Comparison of ENCODE assay signal across 14 cellular contexts in the genomic region with DNA sequence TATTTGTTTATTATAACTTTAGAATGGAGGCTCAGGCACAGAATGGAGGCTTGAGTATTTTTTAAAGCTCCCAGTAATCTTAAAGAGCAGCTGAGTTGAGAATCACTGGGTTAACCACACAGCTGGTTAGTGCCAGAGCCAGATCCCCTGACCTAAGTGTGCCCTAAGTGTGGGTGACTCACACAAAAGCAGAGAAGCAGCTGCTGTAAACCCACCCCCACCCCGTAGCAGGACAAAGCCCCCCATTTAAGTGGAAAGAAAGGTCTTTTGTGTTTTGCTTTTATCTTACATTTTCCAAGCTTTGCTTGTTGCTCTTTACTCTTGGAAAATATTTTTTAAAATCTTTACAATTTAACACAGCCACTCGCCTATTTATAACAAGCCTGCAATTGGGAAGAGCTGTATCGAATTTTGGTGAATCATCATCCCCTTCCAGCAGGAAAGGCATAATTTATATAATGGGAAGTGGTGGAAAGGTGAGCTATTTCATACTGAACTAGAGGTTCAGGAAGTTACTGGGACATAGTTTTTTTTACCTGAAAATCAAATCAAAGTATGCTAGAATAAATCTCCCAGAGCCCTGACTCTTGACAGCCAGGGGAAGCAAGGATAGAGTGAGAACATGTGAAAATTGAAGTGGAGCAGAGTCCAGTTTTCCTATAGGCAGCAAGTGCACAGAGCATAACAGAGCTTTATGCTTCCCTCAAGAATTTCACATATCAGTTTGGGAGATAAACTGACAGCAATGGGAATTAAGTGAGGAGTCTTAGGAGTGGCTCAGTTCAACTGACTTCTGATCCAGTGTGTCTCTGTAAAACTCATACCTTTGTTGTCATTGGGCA.
DNase-seq lines count a peak whose midpoint lies in the region; ATAC-seq and TF ChIP-seq lines count a peak whose summit lies in the region.
"Had no signal": no experiment of that assay in that cellular context is flagged by ENCODE, and none has a peak within 500 bp of the region (broad histone marks: within the 10 kb centered on the region; RNA-seq: fewer than 3 reads in every experiment).

No MANE protein-coding gene starts in this region.

- in situ Hi-C loops in SK-MEL-5 (cut with HindIII; ENCODE audit: low pct_unique_long_range_greater_than_20kb, low sequenced_read_pairs): no loop called here

- peaks cover 7% of the 10 kb centered on the region in 2 donors for H3K9me3 Mint-ChIP-seq in effector memory CD8-positive, alpha-beta T cell
- no peaks in the 10 kb centered on the region for H3K9me3 Mint-ChIP-seq in endothelial cell (ENCODE audit: unreplicated experiment)

- intact Hi-C loops in colonic mucosa (cut with DNase I): no loop called here

- no peaks in the 10 kb centered on the region for H3K36me3 Mint-ChIP-seq in effector memory CD8-positive, alpha-beta T cell (ENCODE audit: insufficient read depth)
- no peaks in the 10 kb centered on the region for H3K36me3 Mint-ChIP-seq in endothelial cell (ENCODE audit: low read depth, unreplicated experiment)

- H3K27ac ChIP-seq in colonic mucosa: no peak overlapping the region

- TF ChIP-seq CTCF in foreskin fibroblast (IDR thresholded peaks at IDR 0.05; ENCODE audit: low read depth, low read length) (no peak), endothelial cell (IDR thresholded peaks at IDR 0.05; ENCODE audit: unreplicated experiment) (no peak), colonic mucosa (IDR thresholded peaks at IDR 0.05) (no peak)

- no peaks in the 10 kb centered on the region for H3K27me3 ChIP-seq in colonic mucosa

- H3K4me1 Mint-ChIP-seq in effector memory CD8-positive, alpha-beta T cell (ENCODE audit: low read depth in 2 of 2): no peaks in the 10 kb centered on the region
- peaks cover 5% of the 10 kb centered on the region for H3K4me1 Mint-ChIP-seq in endothelial cell (ENCODE audit: unreplicated experiment)
- H3K4me1 Mint-ChIP-seq: activated naive CD8-positive, alpha-beta T cell treated with anti-CD3 and anti-CD28 coated beads, Interleukin-2, amount 50 U/mL, for 24 hours had no signal

- no peak for ATAC-seq in effector memory CD8-positive, alpha-beta T cell (replicated peaks)
- ATAC-seq: activated naive CD8-positive, alpha-beta T cell treated with anti-CD3 and anti-CD28 coated beads, Interleukin-2, amount 50 U/mL, for 24 hours; right cardiac atrium had no signal

- H3K9me3 ChIP-seq in colonic mucosa: no peaks in the 10 kb centered on the region

- no peak overlapping the region for H3K9ac ChIP-seq in colonic mucosa (ENCODE audit: low read depth in 2 of 2, low read length in 2 of 2)

- no peak overlapping the region for H3K4me3 Mint-ChIP-seq in effector memory CD8-positive, alpha-beta T cell
- no peak overlapping the region for H3K4me3 Mint-ChIP-seq in endothelial cell (ENCODE audit: unreplicated experiment)
- H3K4me3 Mint-ChIP-seq: activated naive CD8-positive, alpha-beta T cell treated with anti-CD3 and anti-CD28 coated beads, Interleukin-2, amount 50 U/mL, for 24 hours had no signal

- peak; percentile 6 for DNase-seq in GM03348 (ENCODE audit: low spot score)
- DNase-seq in SK-MEL-5 (ENCODE audit: low read depth, low spot score): peak; percentile 67
- peak; percentile 63 to 83 for DNase-seq in foreskin fibroblast
- DNase-seq in putamen (ENCODE audit: low spot score): peak; percentile 65
- DNase-seq in effector memory CD8-positive, alpha-beta T cell: no peak
- DNase-seq in endothelial cell (ENCODE audit: low spot score): no peak
- DNase-seq in stimulated activated CD4-positive, alpha-beta T cell treated with anti-CD3 and anti-CD28 coated beads, Interleukin-1b, Interleukin-23, amount 100 ng/mL, for 48 hours: no peak
- no peak for DNase-seq in colonic mucosa
- DNase-seq: activated CD4-positive, alpha-beta T cell treated with anti-CD3 and anti-CD28 coated beads for 1 hour; activated naive CD8-positive, alpha-beta T cell treated with anti-CD3 and anti-CD28 coated beads, Interleukin-2, amount 50 U/mL, for 24 hours; GDM1; KBM-7; right cardiac atrium; stimulated activated naive CD4-positive, alpha-beta T cell had no signal

- no peaks in the 10 kb centered on the region for H3K27me3 Mint-ChIP-seq in effector memory CD8-positive, alpha-beta T cell
- H3K27me3 Mint-ChIP-seq in endothelial cell (ENCODE audit: unreplicated experiment): no peaks in the 10 kb centered on the region
- H3K27me3 Mint-ChIP-seq: activated naive CD8-positive, alpha-beta T cell treated with anti-CD3 and anti-CD28 coated beads, Interleukin-2, amount 50 U/mL, for 24 hours had no signal

- H3K4me3 ChIP-seq in foreskin fibroblast (ENCODE audit: low read depth in 1 of 2, low read length in 2 of 2) (no peak overlapping the region), colonic mucosa (no peak overlapping the region)

- no peak overlapping the region for H3K27ac Mint-ChIP-seq in effector memory CD8-positive, alpha-beta T cell
- H3K27ac Mint-ChIP-seq in endothelial cell (ENCODE audit: unreplicated experiment): no peak overlapping the region
- H3K27ac Mint-ChIP-seq: activated naive CD8-positive, alpha-beta T cell treated with anti-CD3 and anti-CD28 coated beads, Interleukin-2, amount 50 U/mL, for 24 hours had no signal

- H3K36me3 ChIP-seq in colonic mucosa: no peaks in the 10 kb centered on the region

- H3K4me1 ChIP-seq in colonic mucosa: no peaks in the 10 kb centered on the region

Comparison
In these comparisons a context has a peak if more than half of its experiments do, and no peak if none do; other contexts are left out.
1. DNase-seq: peak in GM03348 (single experiment), SK-MEL-5 (single experiment), foreskin fibroblast (2 of 2) and putamen (single experiment); none in effector memory CD8-positive, alpha-beta T cell (0 of 3), endothelial cell (single experiment), stimulated activated CD4-positive, alpha-beta T cell treated with anti-CD3 and anti-CD28 coated beads, Interleukin-1b, Interleukin-23, amount 100 ng/mL, for 48 hours (single experiment) and colonic mucosa (single experiment).